In the genomic region with DNA sequence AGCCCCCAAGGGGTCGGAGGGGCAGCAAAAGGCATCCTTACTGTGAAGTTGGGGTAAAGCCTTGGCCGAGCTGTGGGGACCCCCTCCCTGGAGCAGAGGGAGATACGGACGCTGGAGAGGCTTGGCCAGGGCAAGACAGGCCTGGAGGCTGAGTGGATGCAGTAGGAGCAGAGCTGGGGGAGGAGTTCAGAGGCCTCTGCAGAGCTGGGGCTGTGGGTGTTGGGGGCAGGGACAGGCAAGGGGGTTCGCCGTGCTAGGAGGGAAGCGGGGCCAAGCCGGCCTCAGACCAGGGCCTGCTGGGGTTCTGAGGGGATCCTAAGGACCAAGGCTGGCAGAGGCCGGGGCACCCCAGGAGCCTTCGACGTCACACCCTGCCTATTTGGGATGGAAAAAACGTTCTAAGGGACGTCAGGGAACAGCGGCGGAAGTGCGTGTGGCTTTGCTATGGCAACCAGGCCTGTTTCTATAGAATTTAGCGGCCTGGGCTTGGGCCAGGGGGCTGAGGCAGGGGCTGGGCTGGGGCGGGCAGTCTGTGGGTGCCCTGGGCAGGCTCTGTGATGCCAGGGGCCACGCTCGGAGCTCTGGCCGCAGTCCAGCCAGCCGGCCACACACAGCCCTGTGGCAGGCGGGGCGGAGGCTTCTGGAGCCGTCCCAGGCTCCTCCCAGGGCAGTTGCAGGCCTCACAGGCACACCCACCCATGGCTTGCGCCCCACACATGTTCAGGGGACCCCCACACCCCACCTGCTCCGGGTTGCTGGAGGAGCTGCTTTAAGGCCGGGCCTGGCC, we compare ENCODE assay signal across 10 cellular contexts. TPM values are rescaled to one million over a fixed set of nuclear protein-coding genes. Genes with fewer than 3 reads are reported as not detected.
DNase-seq lines count a peak whose midpoint lies in the region; ATAC-seq, FAIRE-seq and TF ChIP-seq lines count a peak whose summit lies in the region.
"Had no signal": no experiment of that assay in that cellular context is flagged by ENCODE, and none has a peak within 500 bp of the region (broad histone marks: within the 10 kb centered on the region; RNA-seq: fewer than 3 reads in every experiment).

No MANE protein-coding gene starts in this region.

- no peaks in the 10 kb centered on the region; the same call in 1 of the 2 replicates for H3K4me1 ChIP-seq in H9 (ENCODE audit: insufficient read depth, low read length)
- peaks cover 65% of the 10 kb centered on the region for H3K4me1 ChIP-seq in keratinocyte (ENCODE audit: control insufficient read depth, extremely low read depth, insufficient read depth, low read length)
- peaks cover 23 to 86% (median 61%) of the 10 kb centered on the region in 6 donors for H3K4me1 ChIP-seq in spleen

- CTCF ChIA-PET in T-cell (lab: Charles Lee): interaction anchor here in 1 of 2 donors (0.6 kb wide), 1 partner anchor 14 kb away, joined by 8 read pairs; no protein-coding TSS in a partner anchor

- H4K5ac ChIP-seq in H9 (ENCODE audit: insufficient read length, low read depth, low read length): no peak overlapping the region

- H3K18ac ChIP-seq in H9 (ENCODE audit: insufficient read length, low read depth, low read length): no peak overlapping the region

- H4K91ac ChIP-seq in H9 (ENCODE audit: insufficient read length, low read depth, low read length): no peak overlapping the region

- H3K14ac ChIP-seq in H9 (ENCODE audit: insufficient read depth, low read length): peak overlapping the region; percentile 21; the same call in 1 of the 2 replicates

- H3K36me3 Mint-ChIP-seq in H9 (ENCODE audit: insufficient read depth in 1 of 3, low read depth in 3 of 3) (peaks cover 19 to 30% (median 22%) of the 10 kb centered on the region in 3 experiments), T-cell (no peaks in the 10 kb centered on the region)

- no peak overlapping the region for H3K27ac ChIP-seq in H9 (ENCODE audit: insufficient read length, low read depth, low read length)
- H3K27ac ChIP-seq in keratinocyte (ENCODE audit: control insufficient read depth, insufficient read depth, low read length): peak overlapping the region; percentile 19
- H3K27ac ChIP-seq in spleen: peak overlapping the region in 7 of 8 donors; percentile 3 to 95 (median 60)

- no peak overlapping the region for H3K56ac ChIP-seq in H9 (ENCODE audit: insufficient read length, low read depth, low read length)

- peaks cover 8% of the 10 kb centered on the region for H3K23me2 ChIP-seq in H9 (ENCODE audit: insufficient read length, low read depth, low read length, poor library complexity, severe bottlenecking)

- no peak for FAIRE-seq in keratinocyte (lab: Jason Lieb, UNC)

- DNase-seq in H9 (no peak), astrocyte of the cerebellum (ENCODE audit: low read depth) (peak; percentile 66), keratinocyte (ENCODE audit: low read depth, low spot score) (no peak), spleen (no peak), NCI-H82 treated with DMSO at 0.1 percent for 48 hours (lab: John Stamatoyannopoulos, UW; ENCODE audit: unreplicated experiment) (no peak), T-cell (no peak)
- no peak for DNase-seq in stimulated activated naive CD4-positive, alpha-beta T cell treated with Interleukin-2 at 50 U/mL for 16 hours (lab: John Stamatoyannopoulos, UW)
- DNase-seq: activated CD4-positive, alpha-beta T cell treated with anti-CD3 and anti-CD28 coated beads, Interleukin-2, amount 50 U/mL, for 48 hours had no signal

- no peak overlapping the region for H3K4ac ChIP-seq in H9 (ENCODE audit: low read depth, low read length)

- H3K36me3 ChIP-seq in keratinocyte (ENCODE audit: control insufficient read depth in 2 of 2, extremely low read depth in 1 of 2, insufficient read depth in 2 of 2, low read length in 2 of 2): peaks cover 6 to 7% of the 10 kb centered on the region in 2 experiments
- peaks cover 0 to 39% (median 0%) of the 10 kb centered on the region in 6 donors for H3K36me3 ChIP-seq in spleen

- H3K4me3 Mint-ChIP-seq in H9 (peak overlapping the region in 1 of 2 experiments; percentile 61; a peak in 2 of 5 replicates), T-cell (no peak overlapping the region)

- no peak overlapping the region for H2BK15ac ChIP-seq in H9 (ENCODE audit: low read depth, low read length)

- H3K9ac ChIP-seq in H9 (ENCODE audit: extremely low read depth, insufficient read length, low read length) (peak overlapping the region; percentile 23), keratinocyte (ENCODE audit: control insufficient read depth, extremely low read depth, insufficient read depth, low read length) (peak overlapping the region; percentile 20)

- TF ChIP-seq CTCF in H9 (conservative IDR thresholded peaks at IDR 0.05) (no peak), astrocyte of the cerebellum (IDR thresholded peaks at IDR 0.05; ENCODE audit: low read depth, low read length, missing control alignments) (no peak), keratinocyte (optimal IDR thresholded peaks at IDR 0.05 in 1 of 3, IDR thresholded peaks at IDR 0.05 in 1 of 3, conservative IDR thresholded peaks at IDR 0.05 in 1 of 3; ENCODE audit: extremely low read depth in 1 of 3, insufficient read depth in 2 of 3, low read length in 3 of 3) (no peak), spleen (IDR thresholded peaks at IDR 0.05 in 8 of 11, conservative IDR thresholded peaks at IDR 0.05 in 3 of 11) (no peak)

- H2BK120ac ChIP-seq in H9 (ENCODE audit: low read depth, low read length, poor library complexity, severe bottlenecking): no peak overlapping the region

- H3K23ac ChIP-seq in H9 (ENCODE audit: insufficient read length, low read depth, low read length): no peak overlapping the region

- H2BK5ac ChIP-seq in H9 (ENCODE audit: insufficient read length, low read length): no peak overlapping the region

- H3K9me3 ChIP-seq in H9 (ENCODE audit: control insufficient read depth, low read depth, low read length) (no peaks in the 10 kb centered on the region), keratinocyte (ENCODE audit: control insufficient read depth, low read depth, low read length) (no peaks in the 10 kb centered on the region), spleen (no peaks in the 10 kb centered on the region)

- TF ChIP-seq POLR2A in spleen (IDR thresholded peaks at IDR 0.05): no peak

- in situ Hi-C loops in astrocyte of the cerebellum (cut with HindIII; ENCODE audit: low sequenced_read_pairs): no loop called here

- H2BK12ac ChIP-seq in H9 (ENCODE audit: insufficient read length, low read depth, low read length): no peak overlapping the region

- peaks cover 17% of the 10 kb centered on the region for H3K79me1 ChIP-seq in H9 (ENCODE audit: insufficient read depth, low read depth, low read length, poor library complexity, severe bottlenecking)

- H2AK5ac ChIP-seq in H9 (ENCODE audit: insufficient read length, low read length): no peak overlapping the region

- H3K4me3 ChIP-seq in astrocyte of the cerebellum (ENCODE audit: low read depth, low read length) (peak overlapping the region; percentile 24), keratinocyte (ENCODE audit: control insufficient read depth in 2 of 3, extremely low read depth in 1 of 3, insufficient read depth in 2 of 3, low read depth in 1 of 3, low read length in 3 of 3) (peak overlapping the region in 1 of 3 experiments; percentile 17), spleen (peak overlapping the region in 1 of 8 donors; percentile 39)

- H3K79me2 ChIP-seq in H9 (ENCODE audit: insufficient read depth, low read length) (peaks cover 53% of the 10 kb centered on the region; the same call in 1 of the 2 replicates), keratinocyte (ENCODE audit: control insufficient read depth, insufficient read depth, low read length) (peaks cover 69% of the 10 kb centered on the region)

- no peak overlapping the region for H3K4me2 ChIP-seq in H9 (ENCODE audit: insufficient read depth, insufficient read length, low read length)
- peak overlapping the region; percentile 32 for H3K4me2 ChIP-seq in keratinocyte (ENCODE audit: control insufficient read depth, extremely low read depth, insufficient read depth, low read depth, low read length)

- no peaks in the 10 kb centered on the region for H3K27me3 ChIP-seq in H9 (ENCODE audit: insufficient read depth, low read length)
- H3K27me3 ChIP-seq in keratinocyte (ENCODE audit: control insufficient read depth, extremely low read depth, insufficient read depth, low read length): no peaks in the 10 kb centered on the region
- no peaks in the 10 kb centered on the region for H3K27me3 ChIP-seq in spleen (replicated peaks in 1 of 7)

- peaks cover 6% of the 10 kb centered on the region for H3K9me1 ChIP-seq in keratinocyte (ENCODE audit: control insufficient read depth, extremely low read depth, insufficient read depth, low read length)

- no peak for ATAC-seq in HG02623 (IDR thresholded peaks at IDR 0.05; ENCODE audit: unreplicated experiment)
- ATAC-seq in T-cell (replicated peaks in 1 of 4): no peak

- peak overlapping the region; percentile 83 to 92 (median 91) for H3K27ac Mint-ChIP-seq in H9
- H3K27ac Mint-ChIP-seq in T-cell: no peak overlapping the region

- H3K4me1 Mint-ChIP-seq in H9 (peaks cover 16 to 30% of the 10 kb centered on the region in 2 experiments), T-cell (peaks cover 31 to 40% (median 31%) of the 10 kb centered on the region in 3 donors)

- no CpG with 5 or more reads among the region's 28 CpGs for WGBS in H9 (ENCODE audit: extremely low coverage, insufficient read length, low lambda C conversion rate)
- 74 to 90% (median 78%) methylated on average over 21 to 28 of the region's 28 CpGs for WGBS in spleen, 5 donors

- H4K20me1 ChIP-seq in H9 (ENCODE audit: control insufficient read depth, insufficient read depth, insufficient read length) (peaks cover 2% of the 10 kb centered on the region), keratinocyte (ENCODE audit: control insufficient read depth, extremely low read depth, insufficient read depth, low read length) (peaks cover 38% of the 10 kb centered on the region)

- H3K27me3 Mint-ChIP-seq in H9 (ENCODE audit: low read depth): no peaks in the 10 kb centered on the region
- H3K27me3 Mint-ChIP-seq in T-cell: no peaks in the 10 kb centered on the region

- POLR2A ChIA-PET in T-cell (lab: Charles Lee): no interaction called here

- H2AFZ ChIP-seq in H9 (ENCODE audit: low read length) (no peak overlapping the region), keratinocyte (ENCODE audit: control insufficient read depth, low read length) (no peak overlapping the region)

- intact Hi-C loops in spleen (cut with DNase I; ENCODE audit: low total_unique reads): no loop called here

- no peak overlapping the region for H4K8ac ChIP-seq in H9 (replicated peaks; ENCODE audit: insufficient read length, low read depth, low read length)

- no peak overlapping the region for H3T11ph ChIP-seq in H9 (ENCODE audit: low read length)

- H3K9me3 Mint-ChIP-seq in H9 (peaks cover 0 to 8% of the 10 kb centered on the region in 2 experiments; a peak in 2 of 5 replicates), T-cell (no peaks in the 10 kb centered on the region)

- dilution Hi-C loops in keratinocyte (cut with MboI; ENCODE audit: extremely low pct_ligation_motif_present, low sequenced_read_pairs): no loop called here

- no peak overlapping the region for H2BK20ac ChIP-seq in H9 (ENCODE audit: low read depth, low read length, poor library complexity, severe bottlenecking)

RNA-seq across cellular contexts. Expression of a gene that starts 3.7 kb away (rescaled TPM):
- total RNA-seq in H9 (2021): 105 and 108 TPM in 2 replicates
- 38.4 to 52.1 TPM (median 45.9 TPM) in 3 replicates for polyA plus RNA-seq in keratinocyte
- 28.3 TPM for polyA plus RNA-seq in keratinocyte (2011; ENCODE audit: low read depth)
- polyA plus RNA-seq in keratinocyte (2011; cell fraction: cytosol; rRNA removed): 37.3 and 68.2 TPM in 2 replicates
- 51.7 and 65.5 TPM in 2 replicates for polyA plus RNA-seq in keratinocyte (2011; cell fraction: nucleus; rRNA removed)
- polyA plus RNA-seq in keratinocyte (2012; ENCODE audit: low replicate concordance): 41.9 and 72.5 TPM in 2 replicates
- 54.2 to 122 TPM (median 60.8 TPM) in 3 replicates for polyA minus RNA-seq in keratinocyte
- 96.1 TPM for polyA minus RNA-seq in keratinocyte (2011; cell fraction: cytosol; rRNA and poly(A)+ RNA removed)
- 35.2 and 37.6 TPM in 2 replicates for polyA minus RNA-seq in keratinocyte (2011; cell fraction: nucleus; rRNA and poly(A)+ RNA removed)
- 10 to 100 TPM; 41.5 to 63.9 (median 50.9) TPM for total RNA-seq in spleen
- polyA plus RNA-seq in spleen: 10 to 100 TPM; 22.0 to 37.6 (median 23.3) TPM
- 10 to 100 TPM; 25.6 to 54.3 (median 43.9) TPM for total RNA-seq in T-cell

RNA-seq across cellular contexts. Expression of a gene that starts 10.8 kb away (rescaled TPM):
- total RNA-seq in H9 (2021): 2.4 and 3.0 TPM in 2 replicates
- polyA plus RNA-seq in keratinocyte: 0.44 to 0.91 TPM (median 0.58 TPM) in 3 replicates
- not detected for polyA plus RNA-seq in keratinocyte (2011; ENCODE audit: low read depth)
- polyA plus RNA-seq in keratinocyte (2011; cell fraction: cytosol; rRNA removed): 0.21 and 0.70 TPM in 2 replicates
- 1.0 and 2.2 TPM in 2 replicates for polyA plus RNA-seq in keratinocyte (2011; cell fraction: nucleus; rRNA removed)
- polyA plus RNA-seq in keratinocyte (2012; ENCODE audit: low replicate concordance): 0.83 and 1.5 TPM in 2 replicates
- polyA minus RNA-seq in keratinocyte: 0.23 to 0.77 TPM in 2 of 3 replicates, not detected in the other
- polyA minus RNA-seq in keratinocyte (2011; cell fraction: cytosol; rRNA and poly(A)+ RNA removed): not detected
- 0.74 and 1.2 TPM in 2 replicates for polyA minus RNA-seq in keratinocyte (2011; cell fraction: nucleus; rRNA and poly(A)+ RNA removed)
- 1 to 10 TPM in 4 of 7 donors, under 1 TPM in 2, not detected in 1; 0.26 to 7.9 (median 1.2) TPM for total RNA-seq in spleen
- 1 to 10 TPM in 2 of 3 donors, under 1 TPM in 1; 0.91 to 1.5 (median 1.4) TPM for polyA plus RNA-seq in spleen
- under 1 TPM in 2 of 5 donors, not detected in 3; 0.19 to 0.66 TPM for total RNA-seq in T-cell

RNA-seq across cellular contexts. Expression of a gene that starts 23.5 kb away (rescaled TPM):
- total RNA-seq in H9 (2021) (73.5 and 88.0 TPM in 2 replicates), spleen (100 to 1,000 TPM in 2 of 7 donors, 10 to 100 TPM in 5; 64.0 to 124 (median 95.3) TPM), T-cell (100 to 1,000 TPM in 4 of 5 donors, 10 to 100 TPM in 1; 99.4 to 152 (median 137) TPM)
- polyA plus RNA-seq in keratinocyte (10.6 to 22.9 TPM (median 16.4 TPM) in 3 replicates), spleen (10 to 100 TPM; 14.0 to 60.9 (median 18.5) TPM)
- polyA plus RNA-seq in keratinocyte (2011; ENCODE audit: low read depth): 11.0 TPM
- polyA plus RNA-seq in keratinocyte (2011; cell fraction: cytosol; rRNA removed): 3.8 and 11.5 TPM in 2 replicates
- polyA plus RNA-seq in keratinocyte (2011; cell fraction: nucleus; rRNA removed): 104 and 139 TPM in 2 replicates
- 19.6 and 30.4 TPM in 2 replicates for polyA plus RNA-seq in keratinocyte (2012; ENCODE audit: low replicate concordance)
- polyA minus RNA-seq in keratinocyte: 39.6 to 62.5 TPM (median 40.9 TPM) in 3 replicates
- 57.4 TPM for polyA minus RNA-seq in keratinocyte (2011; cell fraction: cytosol; rRNA and poly(A)+ RNA removed)
- polyA minus RNA-seq in keratinocyte (2011; cell fraction: nucleus; rRNA and poly(A)+ RNA removed): 139 and 161 TPM in 2 replicates

RNA-seq across cellular contexts. Expression of a gene that starts 37.2 kb away (rescaled TPM):
- total RNA-seq in H9 (2021) (7.9 and 9.3 TPM in 2 replicates), spleen (not detected), T-cell (under 1 TPM in 2 of 5 donors, not detected in 3; 0.06 to 0.47 TPM)
- polyA plus RNA-seq in keratinocyte (0.01 to 0.45 TPM (median 0.04 TPM) in 3 replicates), spleen (under 1 TPM; 0.24 to 0.32 (median 0.30) TPM)
- polyA plus RNA-seq in keratinocyte (2011; ENCODE audit: low read depth): 0.07 TPM
- polyA plus RNA-seq in keratinocyte (2011; cell fraction: cytosol; rRNA removed): 0.01 and 0.12 TPM in 2 replicates
- 0.08 and 0.27 TPM in 2 replicates for polyA plus RNA-seq in keratinocyte (2011; cell fraction: nucleus; rRNA removed)
- polyA plus RNA-seq in keratinocyte (2012; ENCODE audit: low replicate concordance): 0.02 and 0.78 TPM in 2 replicates
- 0.03 to 0.07 TPM in 2 of 3 replicates, not detected in the other for polyA minus RNA-seq in keratinocyte
- polyA minus RNA-seq in keratinocyte (2011; cell fraction: cytosol; rRNA and poly(A)+ RNA removed): not detected
- 0.11 TPM in 1 of 2 replicates, not detected in the other for polyA minus RNA-seq in keratinocyte (2011; cell fraction: nucleus; rRNA and poly(A)+ RNA removed)
- total RNA-seq: subcutaneous adipose tissue had no signal

RNA-seq across cellular contexts. Expression of a gene that starts 46.0 kb away (rescaled TPM):
- total RNA-seq in H9 (2021) (74.5 and 75.9 TPM in 2 replicates), spleen (10 to 100 TPM; 25.0 to 50.0 (median 30.4) TPM), T-cell (10 to 100 TPM; 26.2 to 32.5 (median 30.2) TPM)
- polyA plus RNA-seq in keratinocyte (35.7 to 68.9 TPM (median 54.7 TPM) in 3 replicates), spleen (10 to 100 TPM; 40.6 to 61.7 (median 51.3) TPM)
- 66.9 TPM for polyA plus RNA-seq in keratinocyte (2011; ENCODE audit: low read depth)
- 43.6 and 90.2 TPM in 2 replicates for polyA plus RNA-seq in keratinocyte (2011; cell fraction: cytosol; rRNA removed)
- 36.0 and 46.8 TPM in 2 replicates for polyA plus RNA-seq in keratinocyte (2011; cell fraction: nucleus; rRNA removed)
- polyA plus RNA-seq in keratinocyte (2012; ENCODE audit: low replicate concordance): 29.2 and 45.0 TPM in 2 replicates
- polyA minus RNA-seq in keratinocyte: 36.3 to 85.2 TPM (median 44.4 TPM) in 3 replicates
- polyA minus RNA-seq in keratinocyte (2011; cell fraction: cytosol; rRNA and poly(A)+ RNA removed): 59.9 TPM
- 15.7 and 17.8 TPM in 2 replicates for polyA minus RNA-seq in keratinocyte (2011; cell fraction: nucleus; rRNA and poly(A)+ RNA removed)

Comparison
In these comparisons a context has a peak if more than half of its experiments do, and no peak if none do; other contexts are left out.
1. H3K27ac Mint-ChIP-seq: peak in H9 (3 of 3); none in T-cell (0 of 2).